In the genomic region with DNA sequence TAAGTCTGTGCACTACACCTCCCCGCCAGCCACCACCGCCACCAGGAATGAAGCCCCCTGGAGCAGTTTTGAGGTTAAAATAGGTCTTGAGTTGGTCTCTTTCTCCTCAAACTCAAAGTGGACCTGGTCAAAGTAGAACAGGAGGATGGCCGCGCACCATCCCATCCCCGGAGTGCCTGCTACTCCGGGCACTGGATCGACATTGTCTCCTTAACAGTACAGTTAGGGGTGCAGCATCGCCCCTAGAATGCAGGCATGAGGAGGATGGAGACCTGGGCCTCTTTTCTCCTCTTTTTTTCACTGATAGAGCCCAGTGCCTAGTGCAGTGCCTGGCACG, we compare ENCODE assay signal across 27 cellular contexts.
"Had no signal": no experiment of that assay in that cellular context is flagged by ENCODE, and none has a peak within 500 bp of the region (broad histone marks: within the 10 kb centered on the region; RNA-seq: fewer than 3 reads in every experiment).

No MANE protein-coding gene starts in this region.

- H3K9me3 ChIP-seq: suprapubic skin, testis, thoracic aorta, thyroid gland, tibial artery, transverse colon, upper lobe of left lung, upper lobe of right lung, uterus, vagina had no signal

- H3K27ac Mint-ChIP-seq: stimulated activated effector memory CD8-positive, alpha-beta T cell treated with anti-CD3 and anti-CD28 coated beads, Interleukin-12 subunit alpha, Interleukin-12 subunit beta, amount 100 ng/mL, for 72 hours; stimulated activated memory B cell treated with anti-CD40 and anti-IgM and Interleukin-4, amounts not matched to agents 10 μg/mL and 1 μg/mL and 100 μg/mL, for 72 hours; stimulated activated naive B cell treated with anti-CD40 and anti-IgM and Interleukin-4, amounts not matched to agents 10 μg/mL and 1 μg/mL and 100 μg/mL, for 72 hours; stimulated activated naive CD8-positive, alpha-beta T cell treated with anti-CD3 and anti-CD28 coated beads, Interleukin-15, amount 100 ng/mL, for 72 hours; stimulated activated naive CD8-positive, alpha-beta T cell treated with anti-CD3 and anti-CD28 coated beads, Interleukin-15, Interleukin-2, amounts not matched to agents 100 ng/mL and 50 ng/mL, for 24 hours; type B pancreatic cell had no signal

- H3K36me3 ChIP-seq: stomach, suprapubic skin, thoracic aorta, thyroid gland, tibial artery, tibial nerve, transverse colon, upper lobe of left lung, upper lobe of right lung, uterus, vagina had no signal

- ATAC-seq: stimulated activated effector memory CD8-positive, alpha-beta T cell treated with anti-CD3 and anti-CD28 coated beads, Interleukin-12 subunit alpha, Interleukin-12 subunit beta, amount 100 ng/mL, for 72 hours; stimulated activated memory B cell treated with anti-CD40 and anti-IgM and Interleukin-4, amounts not matched to agents 10 μg/mL and 1 μg/mL and 100 μg/mL, for 72 hours; stimulated activated naive B cell treated with anti-CD40 and anti-IgM and Interleukin-4, amounts not matched to agents 10 μg/mL and 1 μg/mL and 100 μg/mL, for 72 hours; stimulated activated naive CD8-positive, alpha-beta T cell treated with anti-CD3 and anti-CD28 coated beads, Interleukin-15, amount 100 ng/mL, for 72 hours; stimulated activated naive CD8-positive, alpha-beta T cell treated with anti-CD3 and anti-CD28 coated beads, Interleukin-15, Interleukin-2, amounts not matched to agents 100 U/mL and 50 U/mL, for 24 hours; upper lobe of right lung had no signal

- H3K4me3 ChIP-seq: stomach, suprapubic skin, testis, thoracic aorta, thyroid gland, tibial artery, tibial nerve, transverse colon, upper lobe of left lung, upper lobe of right lung, uterus, vagina had no signal

- DNase-seq: stimulated activated CD4-positive, alpha-beta T cell treated with anti-CD3 and anti-CD28 coated beads, Interleukin-2, amount 100 ng/mL, for 48 hours; stimulated activated CD4-positive, alpha-beta T cell treated with anti-CD3 and anti-CD28 coated beads, Interleukin-4, amount 100 ng/mL, for 1 hour; stimulated activated CD4-positive, alpha-beta T cell treated with anti-CD3 and anti-CD28 coated beads, Interleukin-4, amount 100 ng/mL, for 24 hours; stimulated activated CD4-positive, alpha-beta T cell treated with anti-CD3 and anti-CD28 coated beads, Interleukin-4, amount 100 ng/mL, for 4 hours; stimulated activated CD8-positive, alpha-beta memory T cell treated with anti-CD3 and anti-CD28 coated beads, Interleukin-4, amount 100 ng/mL, for 48 hours; stimulated activated naive B cell treated with anti-CD40 and anti-IgM and Interleukin-4, amounts not matched to agents 10 μg/mL and 1 μg/mL and 100 μg/mL, for 72 hours; stimulated activated naive CD4-positive, alpha-beta T cell; stimulated activated naive CD4-positive, alpha-beta T cell treated with Interleukin-2 at 50 U/mL for 16 hours; stimulated activated naive CD8-positive, alpha-beta T cell treated with anti-CD3 and anti-CD28 coated beads, Interleukin-15, amount 100 ng/mL, for 72 hours; stimulated activated naive CD8-positive, alpha-beta T cell treated with anti-CD3 and anti-CD28 coated beads, Interleukin-15, Interleukin-2, amounts not matched to agents 100 U/mL and 50 U/mL, for 24 hours; stomach; substantia nigra; testis; thyroid gland; tibial artery; transverse colon; upper lobe of right lung; uterus had no signal

- H3K9me3 Mint-ChIP-seq: stimulated activated effector memory CD8-positive, alpha-beta T cell treated with anti-CD3 and anti-CD28 coated beads, Interleukin-12 subunit alpha, Interleukin-12 subunit beta, amount 100 ng/mL, for 72 hours; stimulated activated memory B cell treated with anti-CD40 and anti-IgM and Interleukin-4, amounts not matched to agents 10 μg/mL and 1 μg/mL and 100 μg/mL, for 72 hours; stimulated activated naive B cell treated with anti-CD40 and anti-IgM and Interleukin-4, amounts not matched to agents 10 μg/mL and 1 μg/mL and 100 μg/mL, for 72 hours; stimulated activated naive CD8-positive, alpha-beta T cell treated with anti-CD3 and anti-CD28 coated beads, Interleukin-15, amount 100 ng/mL, for 72 hours; stimulated activated naive CD8-positive, alpha-beta T cell treated with anti-CD3 and anti-CD28 coated beads, Interleukin-15, Interleukin-2, amounts not matched to agents 100 ng/mL and 50 ng/mL, for 24 hours; type B pancreatic cell had no signal

- H3K27ac ChIP-seq: stomach, suprapubic skin, testis, thoracic aorta, thyroid gland, tibial artery, tibial nerve, transverse colon, upper lobe of left lung, upper lobe of right lung, uterus, vagina had no signal

- H3K4me1 ChIP-seq: uterus had no signal

- H3K27me3 ChIP-seq: testis, thyroid gland, tibial artery, tibial nerve, upper lobe of left lung, upper lobe of right lung, uterus, vagina had no signal

- H3K4me3 Mint-ChIP-seq: stimulated activated effector memory CD8-positive, alpha-beta T cell treated with anti-CD3 and anti-CD28 coated beads, Interleukin-12 subunit alpha, Interleukin-12 subunit beta, amount 100 ng/mL, for 72 hours; stimulated activated memory B cell treated with anti-CD40 and anti-IgM and Interleukin-4, amounts not matched to agents 10 μg/mL and 1 μg/mL and 100 μg/mL, for 72 hours; stimulated activated naive B cell treated with anti-CD40 and anti-IgM and Interleukin-4, amounts not matched to agents 10 μg/mL and 1 μg/mL and 100 μg/mL, for 72 hours; stimulated activated naive CD8-positive, alpha-beta T cell treated with anti-CD3 and anti-CD28 coated beads, Interleukin-15, amount 100 ng/mL, for 72 hours; stimulated activated naive CD8-positive, alpha-beta T cell treated with anti-CD3 and anti-CD28 coated beads, Interleukin-15, Interleukin-2, amounts not matched to agents 100 ng/mL and 50 ng/mL, for 24 hours; type B pancreatic cell had no signal

- H3K36me3 Mint-ChIP-seq: stimulated activated effector memory CD8-positive, alpha-beta T cell treated with anti-CD3 and anti-CD28 coated beads, Interleukin-12 subunit alpha, Interleukin-12 subunit beta, amount 100 ng/mL, for 72 hours; stimulated activated memory B cell treated with anti-CD40 and anti-IgM and Interleukin-4, amounts not matched to agents 10 μg/mL and 1 μg/mL and 100 μg/mL, for 72 hours; stimulated activated naive B cell treated with anti-CD40 and anti-IgM and Interleukin-4, amounts not matched to agents 10 μg/mL and 1 μg/mL and 100 μg/mL, for 72 hours; type B pancreatic cell had no signal
